In the genomic region with DNA sequence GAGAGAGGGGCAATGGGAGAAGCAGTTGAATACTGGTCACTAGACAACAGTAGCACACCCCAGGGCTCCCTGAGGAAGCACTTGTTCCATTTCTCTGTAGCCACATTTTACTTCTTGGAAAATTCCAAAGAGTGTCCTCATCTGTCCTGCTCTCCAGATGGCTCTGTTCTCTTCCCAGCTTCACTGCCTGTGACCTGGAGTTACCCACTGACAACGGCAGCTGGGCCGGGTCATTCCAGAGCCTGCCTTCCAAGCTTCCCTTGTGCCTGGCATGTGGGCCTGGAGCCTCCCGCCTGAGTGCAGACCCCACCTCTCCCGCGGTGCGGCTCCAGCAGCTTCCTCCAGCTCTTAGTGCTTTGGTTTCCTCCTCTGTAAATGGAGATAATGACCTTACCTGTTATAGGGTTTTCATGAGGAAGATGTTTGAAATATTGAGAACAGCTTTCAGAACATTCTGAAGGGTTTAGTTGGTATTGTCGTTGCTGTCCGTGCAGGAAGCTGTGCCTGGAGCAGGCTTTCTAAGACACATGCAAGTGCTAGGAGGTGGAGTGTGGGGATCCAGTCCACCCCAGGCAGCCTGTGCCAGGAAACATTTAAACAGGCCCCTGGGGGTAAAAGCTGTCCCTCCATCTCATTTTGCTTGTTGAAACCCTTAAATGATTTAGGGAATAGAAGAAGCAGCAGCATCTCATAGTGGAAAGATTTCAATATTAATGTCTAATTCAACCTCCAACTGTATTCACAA, we compare ENCODE assay signal across 9 cellular contexts. TPM values are rescaled to one million over a fixed set of nuclear protein-coding genes. Genes with fewer than 3 reads are reported as not detected.
A peak's percentile ranks its signal among the peaks of the same experiment; 100 is the strongest.
DNase-seq lines count a peak whose midpoint lies in the region; ATAC-seq, FAIRE-seq and TF ChIP-seq lines count a peak whose summit lies in the region.
"Had no signal": no experiment of that assay in that cellular context is flagged by ENCODE, and none has a peak within 500 bp of the region (broad histone marks: within the 10 kb centered on the region; RNA-seq: fewer than 3 reads in every experiment).

No MANE protein-coding gene starts in this region.

- CTCF ChIA-PET in GM10248 (lab: Yijun Ruan, JAX), result interaction anchor here (0.8 to 7.6 kb wide), 11 partner anchors 9 to 220 kb away, joined by 3 to 36 read pairs (median 4); no protein-coding TSS in a partner anchor

- H3K27me3 ChIP-seq in Peyer's patch, result no peaks in the 10 kb centered on the region
- H3K27me3 ChIP-seq in heart right ventricle, result no peaks in the 10 kb centered on the region

- H3K36me3 ChIP-seq in Peyer's patch (no peaks in the 10 kb centered on the region), heart right ventricle (peaks cover 0 to 2% (median 0%) of the 10 kb centered on the region in 9 donors)
- H3K36me3 ChIP-seq: cardiac muscle cell had no signal

- DNase-seq in DMS 273 treated with DMSO at 0.1 percent for 48 hours (lab: John Stamatoyannopoulos, UW) (peak; percentile 41), Peyer's patch (no peak), heart right ventricle (peak; percentile 70 to 74), sciatic nerve (ENCODE audit: low spot score) (peak; percentile 42), NCI-H774 (lab: John Stamatoyannopoulos, UW) (no peak), D721Med (ENCODE audit: insufficient read length, low spot score) (no peak), GM10248 (ENCODE audit: extremely low spot score) (no peak)

- H3K4me3 ChIP-seq in Peyer's patch (no peak overlapping the region), heart right ventricle (no peak overlapping the region)

- peaks cover 0 to 29% (median 7%) of the 10 kb centered on the region in 4 donors for H3K4me1 ChIP-seq in Peyer's patch
- peaks cover 9 to 68% (median 34%) of the 10 kb centered on the region in 9 donors for H3K4me1 ChIP-seq in heart right ventricle

- POLR2A ChIA-PET in GM10248 (lab: Yijun Ruan, JAX), result no interaction called here

- no peak for TF ChIP-seq POLR2A in Peyer's patch (IDR thresholded peaks at IDR 0.05)

- intact Hi-C loops in heart right ventricle (cut with DNase I), result loop anchor here in 2 of 10 donors (2.0 to 5.0 kb wide), 3 partner anchors 21 to 55 kb away; partner anchors contain the start of gene CFAP92 (in 1 of the 2)
- intact Hi-C loops in sciatic nerve (cut with DNase I), result no loop called here

- TF ChIP-seq CTCF in Peyer's patch (IDR thresholded peaks at IDR 0.05), result no peak
- no peak for TF ChIP-seq CTCF in heart right ventricle (IDR thresholded peaks at IDR 0.05)
- no peak for TF ChIP-seq CTCF in D721Med (IDR thresholded peaks at IDR 0.05; ENCODE audit: insufficient read depth, missing control alignments)
- no peak for TF ChIP-seq CTCF in GM10248 (IDR thresholded peaks at IDR 0.05; ENCODE audit: control extremely low read depth, extremely low read depth, low read depth, missing control alignments)

- peak overlapping the region; percentile 28 to 71 (median 58) for H3K27ac ChIP-seq in Peyer's patch
- peak overlapping the region in 8 of 10 donors; percentile 55 to 93 (median 76) for H3K27ac ChIP-seq in heart right ventricle
- H3K27ac ChIP-seq: cardiac muscle cell had no signal

- 35 to 42% methylated on average over 8 of the region's 8 CpGs for WGBS in heart right ventricle, 2 donors

- H3K9me3 ChIP-seq in Peyer's patch (no peaks in the 10 kb centered on the region), heart right ventricle (peaks cover 0 to 5% (median 0%) of the 10 kb centered on the region in 11 donors)

- FAIRE-seq in D721Med (lab: Jason Lieb, UNC), result no peak

- ATAC-seq in heart right ventricle (peak; percentile 45 to 62 (median 47)), sciatic nerve (peak; percentile 80), GM21717 (IDR thresholded peaks at IDR 0.05; ENCODE audit: unreplicated experiment) (no peak)

RNA-seq across cellular contexts. Expression of gene EFCC1, which starts 24.8 kb away (rescaled TPM):
- total RNA-seq in Peyer's patch, result 10 to 100 TPM in 1 of 4 donors, 1 to 10 TPM in 3; 3.3 to 40.4 (median 4.0) TPM
- 1 to 10 TPM; 1.0 to 3.3 (median 2.1) TPM for total RNA-seq in heart right ventricle
- 1 to 10 TPM; 1.4 to 3.1 TPM for polyA plus RNA-seq in heart right ventricle
- 1.6 TPM for total RNA-seq in sciatic nerve
- total RNA-seq: cardiac muscle cell had no signal

RNA-seq across cellular contexts. Expression of gene CFAP92, which starts 32.0 kb away (rescaled TPM):
- total RNA-seq in Peyer's patch (1 to 10 TPM in 3 of 4 donors, not detected in 1; 1.5 to 2.4 (median 1.7) TPM), heart right ventricle (1 to 10 TPM in 2 of 10 donors, under 1 TPM in 8; 0.12 to 1.2 (median 0.41) TPM), sciatic nerve (1.2 TPM)
- polyA plus RNA-seq in heart right ventricle, result under 1 TPM; 0.12 to 0.44 TPM

RNA-seq across cellular contexts. Expression of gene GP9, which starts 34.7 kb away (rescaled TPM):
- not detected for total RNA-seq in Peyer's patch
- total RNA-seq in heart right ventricle, result not detected
- polyA plus RNA-seq in heart right ventricle, result under 1 TPM in 1 of 2 donors, not detected in 1; 0.13 TPM
- total RNA-seq in sciatic nerve, result 0.53 TPM
- total RNA-seq: cardiac muscle cell had no signal
- polyA plus RNA-seq: cardiac muscle cell had no signal

Comparison
In these comparisons a context has a peak if more than half of its experiments do, and no peak if none do; other contexts are left out.
1. DNase-seq: peak in DMS 273 treated with DMSO at 0.1 percent for 48 hours (single experiment), heart right ventricle (2 of 2) and sciatic nerve (single experiment); none in Peyer's patch (0 of 3), NCI-H774 (single experiment), D721Med (single experiment) and GM10248 (single experiment).